ENCODE assay signal across 23 cellular contexts in genomic region chr6:21350917-21351316, GRCh38.
"Had no signal": no experiment of that assay in that cellular context is flagged by ENCODE, and none has a peak within 500 bp of the region (broad histone marks: within the 10 kb centered on the region; RNA-seq: fewer than 3 reads in every experiment).

No MANE protein-coding gene starts in this region.

- H3K27ac ChIP-seq: dorsolateral prefrontal cortex, esophagus muscularis mucosa, foreskin keratinocyte, gastroesophageal sphincter, heart left ventricle, hepatocyte, neutrophil, pancreas, stomach, upper lobe of left lung had no signal

- H3K79me2 ChIP-seq: hepatocyte had no signal

- H2AFZ ChIP-seq: hepatocyte had no signal

- FAIRE-seq: colon, endothelial cell of umbilical vein, kidney, pancreas, urothelium cell line had no signal

- H3K4me3 Mint-ChIP-seq: natural killer cell; stimulated activated effector memory CD8-positive, alpha-beta T cell treated with anti-CD3 and anti-CD28 coated beads, Interleukin-12 subunit alpha, Interleukin-12 subunit beta, amount 100 ng/mL, for 72 hours had no signal

- H3K27ac Mint-ChIP-seq: natural killer cell; stimulated activated effector memory CD8-positive, alpha-beta T cell treated with anti-CD3 and anti-CD28 coated beads, Interleukin-12 subunit alpha, Interleukin-12 subunit beta, amount 100 ng/mL, for 72 hours had no signal

- H3K9me3 ChIP-seq: esophagus muscularis mucosa, gastroesophageal sphincter, heart left ventricle, neutrophil, pancreas, stomach, thyroid gland, upper lobe of left lung had no signal

- H3K4me2 ChIP-seq: hepatocyte had no signal

- H3K36me3 ChIP-seq: esophagus muscularis mucosa, gastroesophageal sphincter, heart left ventricle, neutrophil, pancreas, stomach, thyroid gland, upper lobe of left lung had no signal

- H3K36me3 Mint-ChIP-seq: natural killer cell; stimulated activated effector memory CD8-positive, alpha-beta T cell treated with anti-CD3 and anti-CD28 coated beads, Interleukin-12 subunit alpha, Interleukin-12 subunit beta, amount 100 ng/mL, for 72 hours had no signal

- H3K4me1 ChIP-seq: esophagus muscularis mucosa, foreskin keratinocyte, gastroesophageal sphincter, pancreas had no signal

- H3K4me3 ChIP-seq: dorsolateral prefrontal cortex, esophagus muscularis mucosa, gastroesophageal sphincter, heart left ventricle, hepatocyte, pancreas, stomach, thyroid gland, upper lobe of left lung had no signal

- H3K27me3 ChIP-seq: esophagus muscularis mucosa, foreskin keratinocyte, gastroesophageal sphincter, heart left ventricle, hepatocyte, neutrophil, pancreas, stomach, thyroid gland, upper lobe of left lung had no signal

- H3K4me1 Mint-ChIP-seq: natural killer cell; stimulated activated effector memory CD8-positive, alpha-beta T cell treated with anti-CD3 and anti-CD28 coated beads, Interleukin-12 subunit alpha, Interleukin-12 subunit beta, amount 100 ng/mL, for 72 hours had no signal

- ATAC-seq: foreskin keratinocyte, gastroesophageal sphincter, heart left ventricle, left lobe of liver, natural killer cell, pancreas, sciatic nerve had no signal

- DNase-seq: dorsolateral prefrontal cortex; effector CD4-positive, alpha-beta T cell; foreskin keratinocyte; heart left ventricle; kidney; natural killer cell; pancreas; stimulated activated CD4-positive, alpha-beta T cell treated with anti-CD3 and anti-CD28 coated beads, Interleukin-2, amount 100 ng/mL, for 24 hours; stimulated activated CD4-positive, alpha-beta T cell treated with anti-CD3 and anti-CD28 coated beads, Interleukin-4, amount 100 ng/mL, for 24 hours; stimulated activated naive CD4-positive, alpha-beta T cell treated with Interleukin-2 at 50 U/mL for 16 hours; stomach; thyroid gland; upper lobe of left lung had no signal
